ENCODE assay signal across 30 cellular contexts in genomic region chr19:43811833-43812232, GRCh38. TPM values are rescaled to one million over a fixed set of nuclear protein-coding genes. Genes with fewer than 3 reads are reported as not detected.
"Had no signal": no experiment of that assay in that cellular context is flagged by ENCODE, and none has a peak within 500 bp of the region (broad histone marks: within the 10 kb centered on the region; RNA-seq: fewer than 3 reads in every experiment).

No MANE protein-coding gene starts in this region.

- H3K4me1 Mint-ChIP-seq: central memory CD8-positive, alpha-beta T cell; endodermal cell had no signal

- H3K36me3 Mint-ChIP-seq: activated naive CD8-positive, alpha-beta T cell; WTC11 had no signal

- H3K9me3 Mint-ChIP-seq: activated CD4-positive, alpha-beta T cell treated with anti-CD3 and anti-CD28 coated beads, Interleukin-2, amount 10 ng/mL, durations not matched to agents 7 days and 5 days; central memory CD8-positive, alpha-beta T cell; dendritic cell treated with granulocyte-macrophage colony-stimulating factor and Interleukin-4, amounts not matched to agents 40 ng/mL and 50 ng/mL, for 4 days; endodermal cell had no signal

- H3K27ac Mint-ChIP-seq: activated CD4-positive, alpha-beta T cell treated with anti-CD3 and anti-CD28 coated beads, Interleukin-2, amount 10 ng/mL, durations not matched to agents 7 days and 5 days; activated naive CD8-positive, alpha-beta T cell; activated T-cell treated with anti-CD3 and anti-CD28 coated beads, Interleukin-2, amount 50 U/mL, for 24 hours; dendritic cell treated with granulocyte-macrophage colony-stimulating factor and Interleukin-4, amounts not matched to agents 40 ng/mL and 50 ng/mL, for 4 days; endodermal cell; WTC11 had no signal

- DNase-seq: activated CD4-positive, alpha-beta memory T cell treated with anti-CD3 and anti-CD28 coated beads, Interleukin-2, amount 10 ng/mL, durations not matched to agents 7 days and 5 days; activated CD4-positive, alpha-beta T cell treated with anti-CD3 and anti-CD28 coated beads for 1 hour; activated CD4-positive, alpha-beta T cell treated with anti-CD3 and anti-CD28 coated beads for 4 hours; activated CD4-positive, alpha-beta T cell treated with anti-CD3 and anti-CD28 coated beads, Interleukin-2, amount 10 ng/mL, durations not matched to agents 7 days and 5 days; activated CD4-positive, alpha-beta T cell treated with anti-CD3 and anti-CD28 coated beads, Interleukin-2, amount 50 U/mL, for 4 hours; activated CD8-positive, alpha-beta memory T cell treated with anti-CD3 and anti-CD28 coated beads, Interleukin-2, amount 50 U/mL, for 48 hours; activated effector memory CD4-positive, alpha-beta T cell treated with Interleukin-2 at 50 U/mL for 16 hours; activated gamma-delta T cell treated with Interleukin-2 at 50 U/mL for 16 hours; activated naive CD4-positive, alpha-beta T cell treated with anti-CD3 and anti-CD28 coated beads, Interleukin-2, amount 50 U/mL, for 16 hours; activated naive CD4-positive, alpha-beta T cell treated with Interleukin-2 at 50 U/mL for 16 hours; activated T-cell treated with anti-CD3 and anti-CD28 coated beads for 4 hours; activated T-cell treated with anti-CD3 and anti-CD28 coated beads, Interleukin-2, amount 50 U/mL, for 24 hours; activated T-cell treated with anti-CD3 and anti-CD28 coated beads, Interleukin-2, amount 50 U/mL, for 72 hours; amniotic stem cell; anterior cingulate cortex; brain microvascular endothelial cell; dorsolateral prefrontal cortex; effector memory CD4-positive, alpha-beta T cell; endodermal cell; foreskin fibroblast; T-helper 1 cell; T-helper 2 cell had no signal

- H3K4me3 Mint-ChIP-seq: activated CD4-positive, alpha-beta memory T cell treated with anti-CD3 and anti-CD28 coated beads, Interleukin-2, amount 10 ng/mL, durations not matched to agents 7 days and 5 days; activated CD4-positive, alpha-beta T cell treated with anti-CD3 and anti-CD28 coated beads, Interleukin-2, amount 10 ng/mL, durations not matched to agents 7 days and 5 days; activated naive CD8-positive, alpha-beta T cell; activated T-cell treated with anti-CD3 and anti-CD28 coated beads, Interleukin-2, amount 50 U/mL, for 24 hours; activated T-cell treated with anti-CD3 and anti-CD28 coated beads, Interleukin-2, amount 50 U/mL, for 72 hours; central memory CD8-positive, alpha-beta T cell; dendritic cell treated with granulocyte-macrophage colony-stimulating factor and Interleukin-4, amounts not matched to agents 40 ng/mL and 50 ng/mL, for 4 days; endodermal cell; WTC11 had no signal

- ATAC-seq: esophagus mucosa, WTC11 had no signal

RNA-seq across cellular contexts. Expression of gene LYPD5, which starts 9.6 kb away (rescaled TPM):
- total RNA-seq: astrocyte, epithelial cell of proximal tubule had no signal

RNA-seq across cellular contexts. Expression of gene KCNN4, which starts 31.1 kb away (rescaled TPM):
- total RNA-seq: endodermal cell, frontal cortex had no signal
